In the genomic region with DNA sequence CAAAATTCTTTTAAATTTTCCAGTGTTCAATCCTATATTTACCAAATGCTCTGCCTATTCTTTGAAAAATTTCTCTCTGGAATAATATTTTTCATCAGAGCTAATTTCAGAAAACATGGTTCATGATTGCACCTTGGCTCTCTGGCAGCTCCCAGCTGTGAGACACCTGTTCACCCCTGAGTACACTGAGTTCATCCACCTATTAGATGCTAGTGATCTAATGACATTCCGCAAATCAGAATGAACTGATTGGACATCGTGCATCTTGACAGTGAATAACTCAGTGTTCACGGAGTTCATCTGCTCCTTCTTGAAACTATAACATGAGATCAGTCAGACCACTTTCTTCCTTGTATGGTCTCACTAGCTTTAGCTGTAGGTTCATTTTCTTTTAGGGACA, we compare ENCODE assay signal across 31 cellular contexts.
"Had no signal": no experiment of that assay in that cellular context is flagged by ENCODE, and none has a peak within 500 bp of the region (broad histone marks: within the 10 kb centered on the region; RNA-seq: fewer than 3 reads in every experiment).

No MANE protein-coding gene starts in this region.

- H3K4me3 Mint-ChIP-seq: activated CD4-positive, alpha-beta memory T cell treated with anti-CD3 and anti-CD28 coated beads for 36 hours; activated CD4-positive, alpha-beta T cell treated with anti-CD3 and anti-CD28 coated beads for 36 hours; activated CD4-positive, alpha-beta T cell treated with anti-CD3 and anti-CD28 coated beads, Interleukin-2, amount 10 ng/mL, durations not matched to agents 24 days and 14 days; activated CD8-positive, alpha-beta T cell treated with anti-CD3 and anti-CD28 coated beads, Interleukin-2, amount 10 ng/mL, durations not matched to agents 7 days and 5 days; activated naive CD4-positive, alpha-beta T cell treated with anti-CD3 and anti-CD28 coated beads, Interleukin-2, amount 10 ng/mL, durations not matched to agents 7 days and 5 days; activated naive CD8-positive, alpha-beta T cell treated with anti-CD3 and anti-CD28 coated beads for 36 hours; activated naive CD8-positive, alpha-beta T cell treated with anti-CD3 and anti-CD28 coated beads, Interleukin-2, amount 50 U/mL, for 24 hours; activated T-cell treated with anti-CD3 and anti-CD28 coated beads, Interleukin-2, amount 50 U/mL, for 24 hours; activated T-cell treated with anti-CD3 and anti-CD28 coated beads, Interleukin-2, amount 50 U/mL, for 72 hours; brain had no signal

- DNase-seq: activated CD4-positive, alpha-beta memory T cell treated with anti-CD3 and anti-CD28 coated beads for 36 hours; activated CD4-positive, alpha-beta T cell treated with anti-CD3 and anti-CD28 coated beads for 36 hours; activated CD4-positive, alpha-beta T cell treated with anti-CD3 and anti-CD28 coated beads, Interleukin-2, amount 10 ng/mL, durations not matched to agents 24 days and 14 days; activated CD4-positive, CD25-positive, alpha-beta regulatory T cell; activated CD4-positive, CD25-positive, alpha-beta regulatory T cell treated with anti-CD3 and anti-CD28 coated beads, Interleukin-2, amount 50 U/mL, for 72 hours; activated CD8-positive, alpha-beta memory T cell treated with anti-CD3 and anti-CD28 coated beads, Interleukin-2, amount 50 U/mL, for 48 hours; activated CD8-positive, alpha-beta T cell treated with anti-CD3 and anti-CD28 coated beads, Interleukin-2, amount 10 ng/mL, durations not matched to agents 7 days and 5 days; activated gamma-delta T cell; activated naive CD4-positive, alpha-beta T cell; activated naive CD4-positive, alpha-beta T cell treated with anti-CD3 and anti-CD28 coated beads, Interleukin-2, amount 10 ng/mL, durations not matched to agents 7 days and 5 days; activated naive CD8-positive, alpha-beta T cell treated with anti-CD3 and anti-CD28 coated beads for 36 hours; activated naive CD8-positive, alpha-beta T cell treated with anti-CD3 and anti-CD28 coated beads, Interleukin-2, amount 50 U/mL, for 24 hours; activated T-cell treated with anti-CD3 and anti-CD28 coated beads for 4 hours; activated T-cell treated with anti-CD3 and anti-CD28 coated beads, Interleukin-2, amount 50 U/mL, for 24 hours; activated T-cell treated with anti-CD3 and anti-CD28 coated beads, Interleukin-2, amount 50 U/mL, for 72 hours; adrenal gland; amygdala; aorta; central memory CD4-positive, alpha-beta T cell; colonic mucosa; effector CD8-positive, alpha-beta T cell; esophagus squamous epithelium; foreskin melanocyte; heart right ventricle; T-helper 2 cell had no signal

- H3K9me3 ChIP-seq: adrenal gland, breast epithelium, colonic mucosa, esophagus squamous epithelium, gastroesophageal sphincter, heart right ventricle had no signal

- H3K4me3 ChIP-seq: adrenal gland, breast epithelium, cardiac muscle cell, colonic mucosa, esophagus squamous epithelium, gastroesophageal sphincter, heart right ventricle, hepatocyte had no signal

- H3K27me3 Mint-ChIP-seq: activated CD4-positive, alpha-beta memory T cell treated with anti-CD3 and anti-CD28 coated beads for 36 hours; activated naive CD4-positive, alpha-beta T cell treated with anti-CD3 and anti-CD28 coated beads, Interleukin-2, amount 10 ng/mL, durations not matched to agents 7 days and 5 days; activated naive CD8-positive, alpha-beta T cell treated with anti-CD3 and anti-CD28 coated beads for 36 hours had no signal

- H3K27ac ChIP-seq: adrenal gland, breast epithelium, cardiac muscle cell, colonic mucosa, epithelial cell of prostate, esophagus squamous epithelium, gastroesophageal sphincter, heart right ventricle, hepatocyte had no signal

- H3K4me1 ChIP-seq: colonic mucosa had no signal

- H3K4me2 ChIP-seq: hepatocyte had no signal

- H3K27ac Mint-ChIP-seq: activated CD4-positive, alpha-beta memory T cell treated with anti-CD3 and anti-CD28 coated beads for 36 hours; activated CD4-positive, alpha-beta T cell treated with anti-CD3 and anti-CD28 coated beads for 36 hours; activated CD4-positive, alpha-beta T cell treated with anti-CD3 and anti-CD28 coated beads, Interleukin-2, amount 10 ng/mL, durations not matched to agents 24 days and 14 days; activated CD8-positive, alpha-beta T cell treated with anti-CD3 and anti-CD28 coated beads, Interleukin-2, amount 10 ng/mL, durations not matched to agents 7 days and 5 days; activated naive CD4-positive, alpha-beta T cell treated with anti-CD3 and anti-CD28 coated beads, Interleukin-2, amount 10 ng/mL, durations not matched to agents 7 days and 5 days; activated naive CD8-positive, alpha-beta T cell treated with anti-CD3 and anti-CD28 coated beads for 36 hours; activated naive CD8-positive, alpha-beta T cell treated with anti-CD3 and anti-CD28 coated beads, Interleukin-2, amount 50 U/mL, for 24 hours; activated T-cell treated with anti-CD3 and anti-CD28 coated beads, Interleukin-2, amount 50 U/mL, for 24 hours; activated T-cell treated with anti-CD3 and anti-CD28 coated beads, Interleukin-2, amount 50 U/mL, for 72 hours; brain had no signal

- H3K9me3 Mint-ChIP-seq: activated CD4-positive, alpha-beta memory T cell treated with anti-CD3 and anti-CD28 coated beads for 36 hours; activated naive CD4-positive, alpha-beta T cell treated with anti-CD3 and anti-CD28 coated beads, Interleukin-2, amount 10 ng/mL, durations not matched to agents 7 days and 5 days; activated naive CD8-positive, alpha-beta T cell treated with anti-CD3 and anti-CD28 coated beads for 36 hours had no signal

- H3K27me3 ChIP-seq: adrenal gland, breast epithelium, cardiac muscle cell, colonic mucosa, esophagus squamous epithelium, gastroesophageal sphincter, heart right ventricle, hepatocyte had no signal

- H3K36me3 ChIP-seq: adrenal gland, breast epithelium, cardiac muscle cell, colonic mucosa, esophagus squamous epithelium, gastroesophageal sphincter, heart right ventricle had no signal

- H3K36me3 Mint-ChIP-seq: brain had no signal

- H2AFZ ChIP-seq: hepatocyte had no signal
